31 cellular contexts compared by ENCODE assay signal in the genomic region with DNA sequence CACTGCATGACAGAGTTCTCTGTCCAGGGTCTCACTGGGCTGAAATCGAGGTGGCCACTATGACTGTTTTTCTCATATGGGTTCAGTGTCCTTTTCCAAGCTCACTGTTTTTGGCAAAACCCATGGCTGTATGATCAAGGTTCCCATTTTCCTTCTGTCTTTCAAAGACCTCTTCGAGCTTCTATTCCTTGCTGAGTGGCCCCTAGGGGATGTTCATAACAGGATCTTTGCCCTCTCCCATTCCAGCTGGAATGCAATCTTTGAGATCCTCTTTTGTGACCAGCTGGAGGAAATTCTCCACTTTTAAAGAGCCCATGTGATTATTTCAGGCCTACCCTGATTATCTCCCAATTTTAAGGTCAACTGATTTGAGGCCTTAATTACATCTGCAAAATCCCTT.
"Had no signal": no experiment of that assay in that cellular context is flagged by ENCODE, and none has a peak within 500 bp of the region (broad histone marks: within the 10 kb centered on the region; RNA-seq: fewer than 3 reads in every experiment).

No MANE protein-coding gene starts in this region.

- H3K4me3 ChIP-seq: K562 had no signal

- DNase-seq: activated B cell treated with CpG ODN at 0.5 μM for 24 hours; activated CD4-positive, alpha-beta memory T cell treated with anti-CD3 and anti-CD28 coated beads, Interleukin-2, amount 10 ng/mL, durations not matched to agents 7 days and 5 days; activated CD4-positive, alpha-beta T cell treated with anti-CD3 and anti-CD28 coated beads for 4 hours; activated CD4-positive, alpha-beta T cell treated with anti-CD3 and anti-CD28 coated beads, Interleukin-2, amount 50 U/mL, for 1 hour; activated CD4-positive, CD25-positive, alpha-beta regulatory T cell treated with anti-CD3 and anti-CD28 coated beads, Interleukin-2, amount 50 U/mL, for 72 hours; activated CD8-positive, alpha-beta memory T cell treated with anti-CD3 and anti-CD28 coated beads for 24 hours; activated CD8-positive, alpha-beta memory T cell treated with anti-CD3 and anti-CD28 coated beads, Interleukin-2, amount 10 ng/mL, durations not matched to agents 7 days and 5 days; activated CD8-positive, alpha-beta memory T cell treated with anti-CD3 and anti-CD28 coated beads, Interleukin-2, amount 50 U/mL, for 48 hours; activated effector memory CD4-positive, alpha-beta T cell treated with Interleukin-2 at 50 U/mL for 16 hours; activated naive CD4-positive, alpha-beta T cell treated with anti-CD3 and anti-CD28 coated beads, Interleukin-2, amount 10 ng/mL, durations not matched to agents 7 days and 5 days; activated naive CD8-positive, alpha-beta T cell treated with anti-CD3 and anti-CD28 coated beads, Interleukin-2, amount 50 U/mL, for 24 hours; activated T-cell treated with anti-CD3 and anti-CD28 coated beads, Interleukin-2, amount 50 U/mL, for 48 hours; anterior cingulate cortex; central memory CD4-positive, alpha-beta T cell; IMR-90; Karpas-422; NCI-H1105; NCI-H1417 treated with DMSO at 0.1 percent for 48 hours; NCI-H187 treated with DMSO at 0.1 percent for 48 hours; NCI-H2081; NCI-H2227 treated with DMSO at 0.1 percent for 48 hours; NCI-H526; NCI-H774; SIG-M5; SW 1271; T-helper 1 cell; T-helper 2 cell; T-helper 9 cell had no signal

- ATAC-seq: activated CD8-positive, alpha-beta memory T cell treated with anti-CD3 and anti-CD28 coated beads, Interleukin-2, amount 10 ng/mL, durations not matched to agents 7 days and 5 days; activated naive CD8-positive, alpha-beta T cell treated with anti-CD3 and anti-CD28 coated beads, Interleukin-2, amount 50 U/mL, for 24 hours; K562; Panc1 had no signal

- H3K27ac ChIP-seq: VCaP had no signal
